7 cellular contexts compared by ENCODE assay signal in genomic region chr6:33761922-33762629, GRCh38.
A peak's percentile ranks its signal among the peaks of the same experiment; 100 is the strongest.
DNase-seq lines count a peak whose midpoint lies in the region; TF ChIP-seq lines count a peak whose summit lies in the region.

No MANE protein-coding gene starts in this region.

- no peaks in the 10 kb centered on the region for H3K79me2 ChIP-seq in MM.1S (ENCODE audit: low read length)

- H3K9me2 ChIP-seq in MM.1S (replicated peaks; ENCODE audit: insufficient read depth, low read length) = no peaks in the 10 kb centered on the region

- CTCF ChIA-PET in GM10248 (lab: Yijun Ruan, JAX) = interaction anchor here (0.6 to 8.3 kb wide), 8 partner anchors 9 to 392 kb away, joined by 3 to 78 read pairs (median 5); partner anchors contain the start of gene UQCC2

- TF ChIP-seq CTCF in GM10248 (IDR thresholded peaks at IDR 0.05; ENCODE audit: control extremely low read depth, extremely low read depth, low read depth, missing control alignments) = peak; percentile 62
- peak; percentile 70 for TF ChIP-seq CTCF in MM.1S (IDR thresholded peaks at IDR 0.05; ENCODE audit: low read length)
- TF ChIP-seq CTCF in choroid plexus epithelial cell (conservative IDR thresholded peaks at IDR 0.05; ENCODE audit: low read depth, low read length) = peak; percentile 66

- peaks cover 44% of the 10 kb centered on the region for H3K27me3 ChIP-seq in MM.1S (replicated peaks; ENCODE audit: insufficient read depth, low read length)

- H4K20me1 ChIP-seq in MM.1S (ENCODE audit: insufficient read depth, low read length) = no peaks in the 10 kb centered on the region

- H3K4me3 ChIP-seq in MM.1S (ENCODE audit: low read length) = no peak overlapping the region
- no peak overlapping the region for H3K4me3 ChIP-seq in choroid plexus epithelial cell (ENCODE audit: low read depth, low read length)

- no peak overlapping the region for H3K4me2 ChIP-seq in MM.1S (ENCODE audit: low read depth, low read length)

- H2AFZ ChIP-seq in MM.1S (ENCODE audit: low read length) = no peak overlapping the region

- H3K9ac ChIP-seq in MM.1S (ENCODE audit: low read length) = no peak overlapping the region

- POLR2A ChIA-PET in GM10248 (lab: Yijun Ruan, JAX) = no interaction called here

- no peaks in the 10 kb centered on the region for H3K36me3 ChIP-seq in MM.1S (replicated peaks; ENCODE audit: insufficient read depth, low read length)

- DNase-seq in GM10248 (ENCODE audit: extremely low spot score) (peak; percentile 64), MM.1S (peak; percentile 36), T-helper 9 cell (peak; percentile 16), choroid plexus epithelial cell (ENCODE audit: low read depth) (no peak), medulla oblongata (ENCODE audit: extremely low spot score) (peak; percentile 74), superior temporal gyrus (ENCODE audit: extremely low spot score) (peak; percentile 79), NCI-H2081 treated with DMSO at 0.1 percent for 48 hours (lab: John Stamatoyannopoulos, UW) (no peak)

- H3K4me1 ChIP-seq in MM.1S (ENCODE audit: low read length) = no peaks in the 10 kb centered on the region

- H3K9me3 ChIP-seq in MM.1S (replicated peaks; ENCODE audit: insufficient read depth, low read length) = no peaks in the 10 kb centered on the region

- no peak overlapping the region for H3K27ac ChIP-seq in MM.1S (ENCODE audit: low read length)

- H3F3A ChIP-seq in MM.1S (ENCODE audit: insufficient read depth, low read length) = no peaks in the 10 kb centered on the region

Comparison
In these comparisons a context has a peak if more than half of its experiments do, and no peak if none do; other contexts are left out.
1. DNase-seq: peak in GM10248 (single experiment), MM.1S (single experiment), T-helper 9 cell (single experiment), medulla oblongata (single experiment) and superior temporal gyrus (single experiment); none in choroid plexus epithelial cell (single experiment) and NCI-H2081 treated with DMSO at 0.1 percent for 48 hours (single experiment).
2. Peak in every context shown above with its lines, with median percentiles within 50 percentile points of each other: CTCF ChIP-seq.